ENCODE assay signal across 8 cellular contexts in genomic region chr7:99579956-99580777, GRCh38. TPM values are rescaled to one million over a fixed set of nuclear protein-coding genes. Genes with fewer than 3 reads are reported as not detected.
DNase-seq lines count a peak whose midpoint lies in the region; ATAC-seq and TF ChIP-seq lines count a peak whose summit lies in the region.

No MANE protein-coding gene starts in this region.

- H3K4me3 Mint-ChIP-seq in memory B cell = peak overlapping the region; percentile 89

- H3K27ac Mint-ChIP-seq in memory B cell = no peak overlapping the region

- H3K27ac ChIP-seq in ectodermal cell (ENCODE audit: insufficient read depth, low read depth, low read length, poor library complexity, severe bottlenecking) = no peak overlapping the region

- peak; percentile 61 for TF ChIP-seq CTCF in BE2C (IDR thresholded peaks at IDR 0.05; ENCODE audit: low read depth, low read length)

- H3K27me3 Mint-ChIP-seq in memory B cell = peaks cover 5% of the 10 kb centered on the region

- H3K4me3 ChIP-seq in BE2C (ENCODE audit: low read depth, low read length) = peak overlapping the region; percentile 76
- peak overlapping the region; percentile 39 for H3K4me3 ChIP-seq in ectodermal cell (ENCODE audit: insufficient read depth, low read depth, low read length)

- H3K27me3 ChIP-seq in BE2C (no peaks in the 10 kb centered on the region), ectodermal cell (ENCODE audit: control insufficient read depth, insufficient read depth, low read length, poor library complexity, severe bottlenecking) (no peaks in the 10 kb centered on the region)

- WGBS in ectodermal cell, 2 experiments = 9% methylated on average over 54 of the region's 54 CpGs

- H3K36me3 Mint-ChIP-seq in memory B cell = no peaks in the 10 kb centered on the region

- H3K36me3 ChIP-seq in BE2C = no peaks in the 10 kb centered on the region
- no peaks in the 10 kb centered on the region for H3K36me3 ChIP-seq in ectodermal cell (ENCODE audit: control insufficient read depth, insufficient read depth, low read length)

- H3K4me1 ChIP-seq in BE2C (peaks cover 3% of the 10 kb centered on the region; the same call in 1 of the 2 replicates), ectodermal cell (ENCODE audit: control insufficient read depth, insufficient read depth, low read length) (no peaks in the 10 kb centered on the region)

- H3K9me3 Mint-ChIP-seq in memory B cell = no peaks in the 10 kb centered on the region

- DNase-seq in BE2C = peak; percentile 81
- DNase-seq in NCI-H1092 treated with DMSO at 0.1 percent for 48 hours (lab: John Stamatoyannopoulos, UW) = peak; percentile 80
- peak; percentile 59 to 60 for DNase-seq in activated CD4-positive, alpha-beta T cell treated with anti-CD3 and anti-CD28 coated beads, Interleukin-2, amount 50 U/mL, for 4 hours
- DNase-seq in memory B cell (ENCODE audit: low spot score in 2 of 2) = peak; percentile 20 to 38
- peak; percentile 39 to 43 for DNase-seq in stimulated activated CD8-positive, alpha-beta memory T cell treated with anti-CD3 and anti-CD28 coated beads, Interleukin-15, amount 100 ng/mL, for 4 hours (ENCODE audit: low read depth in 2 of 2)
- no peak for DNase-seq in GDM1 (lab: John Stamatoyannopoulos, UW)

- peak; percentile 76 for ATAC-seq in memory B cell (ENCODE audit: low read depth)
- ATAC-seq in HG03280 (IDR thresholded peaks at IDR 0.05; ENCODE audit: unreplicated experiment) = no peak

- peaks cover 23% of the 10 kb centered on the region for H3K4me1 Mint-ChIP-seq in memory B cell

- H3K9me3 ChIP-seq in BE2C = no peaks in the 10 kb centered on the region
- no peaks in the 10 kb centered on the region for H3K9me3 ChIP-seq in ectodermal cell (ENCODE audit: control insufficient read depth, low read length)

RNA-seq across cellular contexts. Expression of gene TMEM225B, which starts 17.9 kb away (rescaled TPM):
- polyA plus RNA-seq in BE2C (2012; ENCODE audit: insufficient read depth, insufficient read length, low read depth) = 8.8 TPM
- 1.2 TPM for polyA plus RNA-seq in ectodermal cell (2013, experiment 1 of 4)
- 0.89 TPM for polyA plus RNA-seq in ectodermal cell (2013, experiment 2 of 4)
- 1.4 TPM for polyA plus RNA-seq in ectodermal cell (2013, experiment 3 of 4)
- 1.2 TPM for polyA plus RNA-seq in ectodermal cell (2013, experiment 4 of 4)

RNA-seq across cellular contexts. Expression of gene ZNF655, which starts 21.7 kb away (rescaled TPM):
- polyA plus RNA-seq in BE2C (2012; ENCODE audit: insufficient read depth, insufficient read length, low read depth) = 35.2 TPM
- polyA plus RNA-seq in ectodermal cell (2013, experiment 1 of 4) = 57.3 TPM
- 54.9 TPM for polyA plus RNA-seq in ectodermal cell (2013, experiment 2 of 4)
- 47.0 TPM for polyA plus RNA-seq in ectodermal cell (2013, experiment 3 of 4)
- polyA plus RNA-seq in ectodermal cell (2013, experiment 4 of 4) = 54.2 TPM

RNA-seq across cellular contexts. Expression of gene FAM200A, which starts 28.3 kb away (rescaled TPM):
- 7.0 TPM for polyA plus RNA-seq in BE2C (2012; ENCODE audit: insufficient read depth, insufficient read length, low read depth)
- polyA plus RNA-seq in ectodermal cell (2013, experiment 1 of 4) = 15.1 TPM
- polyA plus RNA-seq in ectodermal cell (2013, experiment 2 of 4) = 17.8 TPM
- polyA plus RNA-seq in ectodermal cell (2013, experiment 3 of 4) = 15.4 TPM
- polyA plus RNA-seq in ectodermal cell (2013, experiment 4 of 4) = 19.0 TPM

RNA-seq across cellular contexts. Expression of gene ZSCAN25, which starts 36.6 kb away (rescaled TPM):
- 17.5 TPM for polyA plus RNA-seq in BE2C (2012; ENCODE audit: insufficient read depth, insufficient read length, low read depth)
- polyA plus RNA-seq in ectodermal cell (2013, experiment 1 of 4) = 15.1 TPM
- polyA plus RNA-seq in ectodermal cell (2013, experiment 2 of 4) = 19.6 TPM
- 11.5 TPM for polyA plus RNA-seq in ectodermal cell (2013, experiment 3 of 4)
- 12.7 TPM for polyA plus RNA-seq in ectodermal cell (2013, experiment 4 of 4)
